Comparison of ENCODE assay signal across 22 cellular contexts in the genomic region with DNA sequence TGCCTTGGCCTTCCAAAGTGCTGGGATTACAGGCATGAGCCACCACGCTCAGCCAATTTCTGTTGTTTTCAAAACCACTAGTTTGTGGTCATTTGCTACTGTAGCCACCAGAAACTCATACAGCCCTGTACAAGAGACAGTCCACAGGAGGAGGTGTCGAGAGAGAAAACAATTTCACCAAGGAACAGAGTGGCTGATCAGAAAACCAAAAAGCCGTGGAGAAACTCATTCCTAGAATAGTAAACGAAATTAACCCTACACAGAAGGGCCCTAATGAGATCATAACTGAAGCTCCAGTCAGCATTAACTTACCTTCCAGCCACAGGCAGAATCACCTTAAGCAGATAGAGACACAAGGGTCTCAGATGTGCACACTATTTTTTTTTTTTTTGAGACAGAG. TPM values are rescaled to one million over a fixed set of nuclear protein-coding genes. Genes with fewer than 3 reads are reported as not detected.
"Had no signal": no experiment of that assay in that cellular context is flagged by ENCODE, and none has a peak within 500 bp of the region (broad histone marks: within the 10 kb centered on the region; RNA-seq: fewer than 3 reads in every experiment).

No MANE protein-coding gene starts in this region.

- H3K4me3 ChIP-seq: gastroesophageal sphincter, heart right ventricle, neural progenitor cell, ovary, psoas muscle, stomach had no signal

- H3K4me3 Mint-ChIP-seq: immature natural killer cell; memory B cell; T-helper 1 cell treated with Interleukin-12 subunit alpha and Interleukin-12 subunit beta and Interleukin-4 antibody, amounts not matched to agents 30 μg/mL and 1 μg/mL, for 36 hours had no signal

- H3K9me3 Mint-ChIP-seq: immature natural killer cell; memory B cell; neural progenitor cell; T-helper 1 cell treated with Interleukin-12 subunit alpha and Interleukin-12 subunit beta and Interleukin-4 antibody, amounts not matched to agents 30 μg/mL and 1 μg/mL, for 36 hours had no signal

- ATAC-seq: activated CD4-positive, CD25-positive, alpha-beta regulatory T cell treated with anti-CD3 and anti-CD28 coated beads, Interleukin-2, amount 50 U/mL, for 24 hours; esophagus mucosa; gastroesophageal sphincter; heart right ventricle; left ventricle myocardium superior; psoas muscle; right cardiac atrium had no signal

- H3K27ac Mint-ChIP-seq: activated naive CD8-positive, alpha-beta T cell; memory B cell; neural progenitor cell; T-helper 1 cell treated with Interleukin-12 subunit alpha and Interleukin-12 subunit beta and Interleukin-4 antibody, amounts not matched to agents 30 μg/mL and 1 μg/mL, for 36 hours had no signal

- H3K27me3 ChIP-seq: gastroesophageal sphincter, neural progenitor cell, ovary had no signal

- H3K36me3 Mint-ChIP-seq: activated naive CD8-positive, alpha-beta T cell; immature natural killer cell; neural progenitor cell had no signal

- H3K9me3 ChIP-seq: gastroesophageal sphincter, heart right ventricle, ovary, psoas muscle, stomach had no signal

- H3K36me3 ChIP-seq: gastroesophageal sphincter, heart right ventricle, neural progenitor cell, ovary, stomach had no signal

- DNase-seq: activated CD4-positive, alpha-beta T cell treated with anti-CD3 and anti-CD28 coated beads, Interleukin-2, amount 50 U/mL, for 1 hour; activated CD8-positive, alpha-beta memory T cell treated with anti-CD3 and anti-CD28 coated beads, Interleukin-2, amount 50 U/mL, for 48 hours; activated gamma-delta T cell treated with Interleukin-2 at 50 U/mL for 16 hours; amniotic stem cell; effector CD4-positive, alpha-beta T cell; heart right ventricle; immature natural killer cell; left ventricle myocardium superior; ovary; psoas muscle; right cardiac atrium; small intestine; stimulated activated CD4-positive, alpha-beta T cell treated with anti-CD3 and anti-CD28 coated beads, Interleukin-4, amount 100 ng/mL, for 1 hour; stomach; trophoblast cell had no signal

RNA-seq across cellular contexts. Expression of a gene that starts 37.9 kb away (rescaled TPM):
- total RNA-seq: esophagus mucosa, left ventricle myocardium superior, psoas muscle, stomach had no signal

RNA-seq across cellular contexts. Expression of a gene that starts 57.3 kb away (rescaled TPM):
- total RNA-seq: esophagus mucosa, left ventricle myocardium superior, psoas muscle, right cardiac atrium had no signal
